Comparison of ENCODE assay signal across 14 cellular contexts in the genomic region with DNA sequence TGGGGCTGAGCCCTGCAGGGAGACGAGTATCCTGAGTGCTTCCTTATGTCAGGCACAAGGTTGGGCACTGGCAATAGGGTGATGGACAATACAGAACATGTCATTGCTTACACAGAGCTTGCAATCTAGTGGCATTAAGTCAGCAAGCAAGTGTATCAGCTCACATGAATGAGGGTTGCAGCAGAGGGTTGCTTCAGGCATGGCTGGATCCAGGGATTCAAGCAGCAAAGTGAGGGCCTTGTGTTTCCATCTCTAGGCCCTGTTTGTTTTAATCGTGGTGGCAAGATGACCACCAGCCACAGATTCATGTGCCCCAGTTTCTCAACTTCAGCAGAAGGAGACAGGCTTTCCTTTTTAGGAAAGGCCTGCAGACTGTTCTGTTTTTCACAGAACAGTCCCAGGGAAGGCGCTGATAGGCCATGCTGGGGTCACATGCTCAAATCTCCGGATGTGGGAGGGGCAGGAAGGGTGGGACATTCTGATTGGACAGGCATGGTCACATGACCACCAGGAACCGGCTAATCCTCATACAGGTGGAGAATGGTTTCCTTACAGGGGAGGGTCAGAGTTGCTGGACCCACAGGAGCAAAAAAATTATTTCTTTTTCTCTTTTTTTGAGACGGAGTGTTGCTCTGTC. TPM values are rescaled to one million over a fixed set of nuclear protein-coding genes. Genes with fewer than 3 reads are reported as not detected.
DNase-seq lines count a peak whose midpoint lies in the region; ATAC-seq and TF ChIP-seq lines count a peak whose summit lies in the region.
"Had no signal": no experiment of that assay in that cellular context is flagged by ENCODE, and none has a peak within 500 bp of the region (broad histone marks: within the 10 kb centered on the region; RNA-seq: fewer than 3 reads in every experiment).

No MANE protein-coding gene starts in this region.

- H3K27me3 ChIP-seq in BE2C (no peaks in the 10 kb centered on the region), Panc1 (ENCODE audit: control insufficient read depth, insufficient read depth, low read length) (no peaks in the 10 kb centered on the region)
- H3K27me3 ChIP-seq: heart right ventricle, right lobe of liver had no signal

- in situ Hi-C loops in Panc1 (cut with HindIII; ENCODE audit: low pct_unique_long_range_greater_than_20kb, low sequenced_read_pairs), result no loop called here

- no peak overlapping the region for H3K4me3 ChIP-seq in BE2C (ENCODE audit: low read depth, low read length)
- H3K4me3 ChIP-seq in Panc1 (ENCODE audit: low read depth in 2 of 2, low read length in 2 of 2), result no peak overlapping the region
- no peak overlapping the region for H3K4me3 ChIP-seq in epithelial cell of esophagus (ENCODE audit: low read length)
- H3K4me3 ChIP-seq: heart right ventricle, right lobe of liver had no signal

- CTCF ChIA-PET in Panc1 (lab: Charles Lee), result no interaction called here

- H3K4me1 ChIP-seq in BE2C (no peaks in the 10 kb centered on the region; the same call in 1 of the 2 replicates), Panc1 (ENCODE audit: control insufficient read depth, insufficient read depth, low read length) (no peaks in the 10 kb centered on the region)
- H3K4me1 ChIP-seq: right lobe of liver had no signal

- no peak overlapping the region for H3K27ac ChIP-seq in Panc1 (ENCODE audit: low read length)
- H3K27ac ChIP-seq: heart right ventricle, right lobe of liver had no signal

- POLR2A ChIA-PET in Panc1 (lab: Charles Lee), result interaction anchor here (0.8 kb wide), 1 partner anchor 40 kb away, joined by 3 read pairs; no protein-coding TSS in a partner anchor

- DNase-seq in BE2C (peak; percentile 45), ELR (ENCODE audit: low read depth) (peak; percentile 46), Panc1 (ENCODE audit: low read depth, low spot score) (no peak), epithelial cell of esophagus (ENCODE audit: low read depth) (peak; percentile 36), anterior cingulate cortex (lab: John Stamatoyannopoulos, UW) (no peak), T-helper 1 cell (no peak), GM19240 (ENCODE audit: insufficient read length, low spot score) (no peak), AML-193 (lab: John Stamatoyannopoulos, UW) (no peak)
- DNase-seq: activated effector memory CD4-positive, alpha-beta T cell treated with anti-CD3 and anti-CD28 coated beads, Interleukin-2, amount 50 U/mL, for 16 hours; HCEC 1CT; heart right ventricle; NCI-H2227 treated with DMSO at 0.1 percent for 48 hours; right lobe of liver had no signal

- TF ChIP-seq CTCF in BE2C (IDR thresholded peaks at IDR 0.05; ENCODE audit: low read depth, low read length) (no peak), Panc1 (IDR thresholded peaks at IDR 0.05) (no peak), epithelial cell of esophagus (IDR thresholded peaks at IDR 0.05; ENCODE audit: insufficient read depth, low read depth, low read length, missing control alignments) (no peak)

- no TSS peak for BruUV-seq in Panc1 (replicated peaks; lab: Mats Ljungman, UMichigan)

- H3K36me3 ChIP-seq in BE2C, result peaks cover 6% of the 10 kb centered on the region; the same call in 1 of the 2 replicates
- no peaks in the 10 kb centered on the region for H3K36me3 ChIP-seq in Panc1 (ENCODE audit: control insufficient read depth, insufficient read depth, low read length)

- H3K9me3 ChIP-seq in BE2C (no peaks in the 10 kb centered on the region), Panc1 (ENCODE audit: control insufficient read depth, insufficient read depth, low read depth, low read length) (no peaks in the 10 kb centered on the region; the same call in 1 of the 2 replicates)
- H3K9me3 ChIP-seq: heart right ventricle, right lobe of liver had no signal

- intact Hi-C loops in Panc1 (cut with micrococcal nuclease; ENCODE audit: unreplicated experiment), result no loop called here

- peak; percentile 47; the same call in 1 of the 2 replicates for ATAC-seq in Panc1
- ATAC-seq: activated CD4-positive, CD25-positive, alpha-beta regulatory T cell treated with anti-CD3 and anti-CD28 coated beads, Interleukin-2, amount 50 U/mL, for 24 hours; heart right ventricle had no signal

RNA-seq across cellular contexts. Expression of gene PLOD1, which starts 14.4 kb away (rescaled TPM):
- 53.3 TPM for polyA plus RNA-seq in BE2C (2012; ENCODE audit: insufficient read depth, insufficient read length, low read depth)
- total RNA-seq in Panc1 (2021; ENCODE audit: unreplicated experiment), result 156 TPM
- polyA plus RNA-seq in Panc1 (2012; ENCODE audit: insufficient read length), result 305 TPM

RNA-seq across cellular contexts. Expression of gene KIAA2013, which starts 22.7 kb away (rescaled TPM):
- 48.0 TPM for polyA plus RNA-seq in BE2C (2012; ENCODE audit: insufficient read depth, insufficient read length, low read depth)
- 72.4 TPM for total RNA-seq in Panc1 (2021; ENCODE audit: unreplicated experiment)
- polyA plus RNA-seq in Panc1 (2012; ENCODE audit: insufficient read length), result 111 TPM

RNA-seq across cellular contexts. Expression of gene MFN2, which starts 31.3 kb away (rescaled TPM):
- polyA plus RNA-seq in BE2C (2012; ENCODE audit: insufficient read depth, insufficient read length, low read depth), result 51.6 TPM
- total RNA-seq in Panc1 (2021; ENCODE audit: unreplicated experiment), result 104 TPM
- 74.4 TPM for polyA plus RNA-seq in Panc1 (2012; ENCODE audit: insufficient read length)

Comparison
In these comparisons a context has a peak if more than half of its experiments do, and no peak if none do; other contexts are left out.
1. DNase-seq: peak in BE2C (single experiment), ELR (single experiment) and epithelial cell of esophagus (single experiment); none in Panc1 (single experiment), anterior cingulate cortex (0 of 58), T-helper 1 cell (0 of 5), GM19240 (single experiment) and AML-193 (0 of 2).